8 cellular contexts compared by ENCODE assay signal in the genomic region with DNA sequence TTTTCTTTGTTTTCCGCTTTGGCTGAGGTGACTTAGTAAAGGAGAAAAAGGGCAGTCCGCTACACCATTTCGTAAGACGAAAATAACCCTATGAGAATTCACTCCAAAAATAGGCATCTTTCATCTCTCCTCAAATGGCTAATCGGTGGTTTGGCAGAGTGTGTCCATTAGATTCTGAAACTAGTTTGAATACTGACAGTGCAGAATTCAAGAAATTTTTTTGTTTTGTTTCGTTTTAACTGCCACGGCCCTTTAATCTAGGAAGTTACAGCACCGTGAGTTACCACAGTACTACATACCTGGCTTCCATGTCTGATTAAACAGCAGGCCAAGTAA.
A peak's percentile ranks its signal among the peaks of the same experiment; 100 is the strongest.
DNase-seq lines count a peak whose midpoint lies in the region; ATAC-seq and TF ChIP-seq lines count a peak whose summit lies in the region.

No MANE protein-coding gene starts in this region.

- ATAC-seq in GM19324 (IDR thresholded peaks at IDR 0.05; ENCODE audit: low FRiP score, unreplicated experiment) (peak; percentile 65), HG03196 (IDR thresholded peaks at IDR 0.05; ENCODE audit: unreplicated experiment) (peak; percentile 57), esophagus mucosa (peak; percentile 23), natural killer cell (peak; percentile 24 to 48 (median 25))

- H3K9me3 Mint-ChIP-seq in natural killer cell = no peaks in the 10 kb centered on the region

- no peaks in the 10 kb centered on the region for H3K36me3 Mint-ChIP-seq in natural killer cell

- intact Hi-C loops in natural killer cell (cut with micrococcal nuclease) = loop anchor here (5.0 kb wide), 2 partner anchors 379 to 1546 kb away; partner anchors contain the start of gene NUP58

- H3K27ac Mint-ChIP-seq in natural killer cell = peak overlapping the region; percentile 94

- peaks cover 17 to 18% of the 10 kb centered on the region in 2 donors for H3K4me1 Mint-ChIP-seq in natural killer cell

- no peak for TF ChIP-seq CTCF in natural killer cell (IDR thresholded peaks at IDR 0.05)

- peaks cover 0 to 2% of the 10 kb centered on the region in 2 donors for H3K27me3 Mint-ChIP-seq in natural killer cell (ENCODE audit: low read depth in 2 of 2)

- peak overlapping the region; percentile 96 for H3K4me3 Mint-ChIP-seq in natural killer cell

- DNase-seq in DMS153 treated with DMSO at 0.1 percent for 48 hours (lab: John Stamatoyannopoulos, UW; ENCODE audit: unreplicated experiment) (peak; percentile 28), SKM-1 (lab: John Stamatoyannopoulos, UW; ENCODE audit: unreplicated experiment) (peak; percentile 77), natural killer cell (no peak), LoVo (ENCODE audit: low spot score) (no peak), NCI-H2171 (lab: John Stamatoyannopoulos, UW) (no peak)

Comparison
In these comparisons a context has a peak if more than half of its experiments do, and no peak if none do; other contexts are left out.
1. DNase-seq: peak in DMS153 treated with DMSO at 0.1 percent for 48 hours (single experiment) and SKM-1 (single experiment); none in natural killer cell (single experiment), LoVo (single experiment) and NCI-H2171 (single experiment).
2. Peak in every context shown above with its lines, with median percentiles within 50 percentile points of each other: ATAC-seq.